In the genomic region with DNA sequence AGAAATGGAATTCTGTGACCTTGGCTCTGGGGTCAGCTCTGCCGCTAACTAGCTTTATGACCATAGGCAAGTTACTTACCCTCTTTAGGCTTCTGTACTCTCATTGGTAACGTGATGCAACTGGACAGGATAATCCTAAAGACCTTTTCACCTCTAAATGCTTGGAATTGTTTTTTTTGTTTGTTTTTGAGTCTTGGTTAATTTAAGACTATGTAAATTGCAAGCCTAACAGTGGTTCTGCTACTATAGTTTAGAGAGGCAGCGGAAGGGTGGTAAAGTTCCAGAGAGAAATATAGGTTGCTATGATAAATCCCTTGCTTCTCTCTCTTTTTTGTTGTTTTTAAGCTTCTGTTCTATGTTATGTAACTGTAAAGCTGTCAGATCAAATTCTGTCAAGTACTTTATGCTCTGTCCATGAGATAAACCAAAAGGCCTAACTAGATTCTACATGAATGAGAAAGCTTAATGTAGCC, we compare ENCODE assay signal across 28 cellular contexts.
"Had no signal": no experiment of that assay in that cellular context is flagged by ENCODE, and none has a peak within 500 bp of the region (broad histone marks: within the 10 kb centered on the region; RNA-seq: fewer than 3 reads in every experiment).

No MANE protein-coding gene starts in this region.

- H3K4me3 ChIP-seq: coronary artery, left ventricle myocardium inferior, prostate gland, sigmoid colon, stomach, testis had no signal

- H3K27ac Mint-ChIP-seq: activated B cell treated with CpG ODN at 0.5 μM for 24 hours; activated CD4-positive, alpha-beta memory T cell treated with anti-CD3 and anti-CD28 coated beads, Interleukin-2, amount 10 ng/mL, durations not matched to agents 7 days and 5 days; activated CD8-positive, alpha-beta memory T cell treated with anti-CD3 and anti-CD28 coated beads, Interleukin-2, amount 10 ng/mL, durations not matched to agents 7 days and 5 days; activated naive CD8-positive, alpha-beta T cell treated with anti-CD3 and anti-CD28 coated beads for 36 hours; stimulated activated effector memory CD8-positive, alpha-beta T cell treated with anti-CD3 and anti-CD28 coated beads, Interleukin-12 subunit alpha, Interleukin-12 subunit beta, amount 100 ng/mL, for 72 hours; type B pancreatic cell had no signal

- FAIRE-seq: endometrium, frontal cortex had no signal

- H3K9me3 Mint-ChIP-seq: activated B cell treated with CpG ODN at 0.5 μM for 24 hours; activated CD4-positive, alpha-beta memory T cell treated with anti-CD3 and anti-CD28 coated beads, Interleukin-2, amount 10 ng/mL, durations not matched to agents 7 days and 5 days; activated naive CD8-positive, alpha-beta T cell treated with anti-CD3 and anti-CD28 coated beads for 36 hours; stimulated activated effector memory CD8-positive, alpha-beta T cell treated with anti-CD3 and anti-CD28 coated beads, Interleukin-12 subunit alpha, Interleukin-12 subunit beta, amount 100 ng/mL, for 72 hours; type B pancreatic cell had no signal

- H3K4me1 ChIP-seq: left ventricle myocardium inferior, prostate gland, sigmoid colon, stomach had no signal

- H3K36me3 ChIP-seq: brain microvascular endothelial cell, left ventricle myocardium inferior, prostate gland, sigmoid colon, stomach had no signal

- H3K27me3 ChIP-seq: brain microvascular endothelial cell, sigmoid colon, stomach, testis had no signal

- H3K27ac ChIP-seq: brain microvascular endothelial cell, coronary artery, left ventricle myocardium inferior, prostate gland, sigmoid colon, stomach, testis had no signal

- DNase-seq: activated B cell treated with CpG ODN at 0.5 μM for 24 hours; activated CD4-positive, alpha-beta memory T cell treated with anti-CD3 and anti-CD28 coated beads, Interleukin-2, amount 10 ng/mL, durations not matched to agents 7 days and 5 days; activated CD4-positive, alpha-beta T cell treated with anti-CD3 and anti-CD28 coated beads for 4 hours; activated CD8-positive, alpha-beta memory T cell treated with anti-CD3 and anti-CD28 coated beads, Interleukin-2, amount 10 ng/mL, durations not matched to agents 7 days and 5 days; activated naive CD4-positive, alpha-beta T cell; activated naive CD8-positive, alpha-beta T cell treated with anti-CD3 and anti-CD28 coated beads for 36 hours; activated T-cell treated with anti-CD3 and anti-CD28 coated beads, Interleukin-2, amount 50 U/mL, for 1 hour; anterior cingulate cortex; brain microvascular endothelial cell; central memory CD4-positive, alpha-beta T cell; erythroblast; hypothalamus; left ventricle myocardium inferior; mammary epithelial cell; midbrain; occipital lobe; sigmoid colon; stimulated activated CD4-positive, alpha-beta T cell treated with anti-CD3 and anti-CD28 coated beads, Interleukin-4, amount 100 ng/mL, for 24 hours; stomach; testis had no signal

- H3K9me3 ChIP-seq: left ventricle myocardium inferior, prostate gland, sigmoid colon, stomach, testis had no signal

- H3K36me3 Mint-ChIP-seq: activated CD8-positive, alpha-beta memory T cell treated with anti-CD3 and anti-CD28 coated beads, Interleukin-2, amount 10 ng/mL, durations not matched to agents 7 days and 5 days; stimulated activated effector memory CD8-positive, alpha-beta T cell treated with anti-CD3 and anti-CD28 coated beads, Interleukin-12 subunit alpha, Interleukin-12 subunit beta, amount 100 ng/mL, for 72 hours; type B pancreatic cell had no signal

- H3K4me3 Mint-ChIP-seq: activated B cell treated with CpG ODN at 0.5 μM for 24 hours; activated CD4-positive, alpha-beta memory T cell treated with anti-CD3 and anti-CD28 coated beads, Interleukin-2, amount 10 ng/mL, durations not matched to agents 7 days and 5 days; activated CD8-positive, alpha-beta memory T cell treated with anti-CD3 and anti-CD28 coated beads, Interleukin-2, amount 10 ng/mL, durations not matched to agents 7 days and 5 days; activated naive CD8-positive, alpha-beta T cell treated with anti-CD3 and anti-CD28 coated beads for 36 hours; activated T-helper 17 cell treated with anti-CD3 and anti-CD28 coated beads, Interleukin-2, amount 50 U/mL, for 72 hours; nephron; stimulated activated effector memory CD8-positive, alpha-beta T cell treated with anti-CD3 and anti-CD28 coated beads, Interleukin-12 subunit alpha, Interleukin-12 subunit beta, amount 100 ng/mL, for 72 hours; type B pancreatic cell had no signal

- H3K27me3 Mint-ChIP-seq: activated B cell treated with CpG ODN at 0.5 μM for 24 hours; activated CD4-positive, alpha-beta memory T cell treated with anti-CD3 and anti-CD28 coated beads, Interleukin-2, amount 10 ng/mL, durations not matched to agents 7 days and 5 days; activated CD8-positive, alpha-beta memory T cell treated with anti-CD3 and anti-CD28 coated beads, Interleukin-2, amount 10 ng/mL, durations not matched to agents 7 days and 5 days; activated naive CD8-positive, alpha-beta T cell treated with anti-CD3 and anti-CD28 coated beads for 36 hours; activated T-helper 17 cell treated with anti-CD3 and anti-CD28 coated beads, Interleukin-2, amount 50 U/mL, for 72 hours; type B pancreatic cell had no signal

- ATAC-seq: activated CD8-positive, alpha-beta memory T cell treated with anti-CD3 and anti-CD28 coated beads, Interleukin-2, amount 10 ng/mL, durations not matched to agents 7 days and 5 days; activated T-helper 17 cell treated with anti-CD3 and anti-CD28 coated beads, Interleukin-2, amount 50 U/mL, for 72 hours; stimulated activated effector memory CD8-positive, alpha-beta T cell treated with anti-CD3 and anti-CD28 coated beads, Interleukin-12 subunit alpha, Interleukin-12 subunit beta, amount 100 ng/mL, for 72 hours had no signal
